Comparison of ENCODE assay signal across 8 cellular contexts in genomic region chr19:2455481-2456300, GRCh38. TPM values are rescaled to one million over a fixed set of nuclear protein-coding genes. Genes with fewer than 3 reads are reported as not detected.
DNase-seq lines count a peak whose midpoint lies in the region; ATAC-seq and TF ChIP-seq lines count a peak whose summit lies in the region.

No MANE protein-coding gene starts in this region.

- H3K9me3 ChIP-seq in endocrine pancreas (ENCODE audit: control insufficient read depth, low read length) (no peaks in the 10 kb centered on the region), upper lobe of right lung (no peaks in the 10 kb centered on the region)

- peaks cover 17% of the 10 kb centered on the region for H3K36me3 Mint-ChIP-seq in activated CD4-positive, alpha-beta T cell treated with anti-CD3 and anti-CD28 coated beads, Interleukin-2, amount 10 ng/mL, durations not matched to agents 7 days and 5 days (ENCODE audit: low read depth)
- H3K36me3 Mint-ChIP-seq in naive thymus-derived CD8-positive, alpha-beta T cell: peaks cover 0 to 1% (median 0%) of the 10 kb centered on the region in 3 donors

- no peak for TF ChIP-seq CTCF in upper lobe of right lung (IDR thresholded peaks at IDR 0.05)

- H3K27me3 ChIP-seq in ACC112 (ENCODE audit: insufficient read depth, low read length) (no peaks in the 10 kb centered on the region), endocrine pancreas (ENCODE audit: control insufficient read depth, insufficient read depth, low read length) (no peaks in the 10 kb centered on the region), upper lobe of right lung (no peaks in the 10 kb centered on the region)

- no peaks in the 10 kb centered on the region for H3K36me3 ChIP-seq in ACC112 (ENCODE audit: insufficient read depth, low read length)
- no peaks in the 10 kb centered on the region for H3K36me3 ChIP-seq in endocrine pancreas (ENCODE audit: control insufficient read depth, insufficient read depth, low read length)
- H3K36me3 ChIP-seq in upper lobe of right lung: no peaks in the 10 kb centered on the region

- peak overlapping the region; percentile 92 for H3K27ac Mint-ChIP-seq in activated CD4-positive, alpha-beta T cell treated with anti-CD3 and anti-CD28 coated beads, Interleukin-2, amount 10 ng/mL, durations not matched to agents 7 days and 5 days
- peak overlapping the region; percentile 13 to 92 (median 83) for H3K27ac Mint-ChIP-seq in naive thymus-derived CD8-positive, alpha-beta T cell

- peak; percentile 48 for DNase-seq in activated CD4-positive, alpha-beta T cell treated with anti-CD3 and anti-CD28 coated beads, Interleukin-2, amount 10 ng/mL, durations not matched to agents 7 days and 5 days
- peak in 8 of 10 donors; percentile 8 to 56 (median 34) for DNase-seq in naive thymus-derived CD8-positive, alpha-beta T cell
- DNase-seq in upper lobe of right lung (peak; percentile 74), kidney tubule cell (ENCODE audit: low spot score) (no peak)

- peaks cover 26% of the 10 kb centered on the region for H3K4me1 Mint-ChIP-seq in activated CD4-positive, alpha-beta T cell treated with anti-CD3 and anti-CD28 coated beads, Interleukin-2, amount 10 ng/mL, durations not matched to agents 7 days and 5 days
- peaks cover 10 to 25% (median 12%) of the 10 kb centered on the region in 4 donors for H3K4me1 Mint-ChIP-seq in naive thymus-derived CD8-positive, alpha-beta T cell

- H3K27ac ChIP-seq in ACC112 (ENCODE audit: low read depth, low read length) (peak overlapping the region; percentile 26; the same call in 1 of the 2 replicates), upper lobe of right lung (peak overlapping the region; percentile 58)

- peak overlapping the region; percentile 65 for H3K9ac ChIP-seq in endocrine pancreas (ENCODE audit: control insufficient read depth, insufficient read depth, low read length)

- H3K4me3 Mint-ChIP-seq in activated CD4-positive, alpha-beta T cell treated with anti-CD3 and anti-CD28 coated beads, Interleukin-2, amount 10 ng/mL, durations not matched to agents 7 days and 5 days: peak overlapping the region; percentile 82
- peak overlapping the region; percentile 69 to 91 (median 79) for H3K4me3 Mint-ChIP-seq in naive thymus-derived CD8-positive, alpha-beta T cell

- H3K4me3 ChIP-seq in ACC112 (ENCODE audit: low read depth, low read length): peak overlapping the region; percentile 95
- no peak overlapping the region for H3K4me3 ChIP-seq in endocrine pancreas (ENCODE audit: control insufficient read depth, insufficient read depth, low read length)
- peak overlapping the region; percentile 87 for H3K4me3 ChIP-seq in upper lobe of right lung

- H3K27me3 Mint-ChIP-seq in activated CD4-positive, alpha-beta T cell treated with anti-CD3 and anti-CD28 coated beads, Interleukin-2, amount 10 ng/mL, durations not matched to agents 7 days and 5 days: no peaks in the 10 kb centered on the region
- H3K27me3 Mint-ChIP-seq in naive thymus-derived CD8-positive, alpha-beta T cell: peaks cover 0 to 4% (median 0%) of the 10 kb centered on the region in 5 donors

- CTCF ChIA-PET in activated CD4-positive, alpha-beta T cell treated with anti-CD3 and anti-CD28 coated beads, Interleukin-2, amount 10 ng/mL, durations not matched to agents 7 days and 5 days (lab: Charles Lee): interaction anchor here (0.6 to 1.9 kb wide), 5 partner anchors 25 to 181 kb away, joined by 3 to 7 read pairs (median 3); no protein-coding TSS in a partner anchor

- intact Hi-C loops in upper lobe of right lung (cut with DNase I): no loop called here

- H3K4me1 ChIP-seq in ACC112 (ENCODE audit: control insufficient read depth, insufficient read depth, low read length, unreplicated experiment): peaks cover 7% of the 10 kb centered on the region
- H3K4me1 ChIP-seq in endocrine pancreas (ENCODE audit: control insufficient read depth, insufficient read depth, low read length): no peaks in the 10 kb centered on the region
- H3K4me1 ChIP-seq in upper lobe of right lung: peaks cover 6% of the 10 kb centered on the region

- peak; percentile 42 for ATAC-seq in GM18907 (IDR thresholded peaks at IDR 0.05; ENCODE audit: unreplicated experiment)
- peak; percentile 15 for ATAC-seq in HG03558 (IDR thresholded peaks at IDR 0.05; ENCODE audit: extremely low read depth, unreplicated experiment)
- ATAC-seq in naive thymus-derived CD8-positive, alpha-beta T cell: peak; percentile 32 to 40
- peak; percentile 24 for ATAC-seq in upper lobe of right lung

- H3K79me2 ChIP-seq in ACC112 (ENCODE audit: control insufficient read depth, insufficient read depth, low read length, unreplicated experiment): peaks cover 50% of the 10 kb centered on the region

- POLR2A ChIA-PET in activated CD4-positive, alpha-beta T cell treated with anti-CD3 and anti-CD28 coated beads, Interleukin-2, amount 10 ng/mL, durations not matched to agents 7 days and 5 days (lab: Charles Lee): interaction anchor here (1.4 kb wide), 1 partner anchor 21 kb away, joined by 12 read pairs; the partner anchor contains the start of gene GADD45B
- POLR2A ChIA-PET in naive thymus-derived CD8-positive, alpha-beta T cell (lab: Charles Lee): interaction anchor here (0.5 to 5.3 kb wide), 8 partner anchors 9 to 174 kb away, joined by 3 to 51 read pairs (median 4); partner anchors contain the start of genes GADD45B and TIMM13

- no peaks in the 10 kb centered on the region for H3K9me3 Mint-ChIP-seq in activated CD4-positive, alpha-beta T cell treated with anti-CD3 and anti-CD28 coated beads, Interleukin-2, amount 10 ng/mL, durations not matched to agents 7 days and 5 days
- H3K9me3 Mint-ChIP-seq in naive thymus-derived CD8-positive, alpha-beta T cell: no peaks in the 10 kb centered on the region

- no peak overlapping the region for H2AFZ ChIP-seq in ACC112 (ENCODE audit: low read length, unreplicated experiment)

RNA-seq across cellular contexts. Expression of gene LMNB2, which starts 1.1 kb away (rescaled TPM):
- 100 to 1,000 TPM; 101 to 113 TPM for total RNA-seq in activated CD4-positive, alpha-beta T cell treated with anti-CD3 and anti-CD28 coated beads, Interleukin-2, amount 10 ng/mL, durations not matched to agents 7 days and 5 days
- 10 to 100 TPM; 17.3 to 19.6 TPM for total RNA-seq in naive thymus-derived CD8-positive, alpha-beta T cell
- polyA plus RNA-seq in naive thymus-derived CD8-positive, alpha-beta T cell: 10 to 100 TPM in 1 of 3 donors, 1 to 10 TPM in 2; 5.4 to 10.5 (median 7.4) TPM
- total RNA-seq in upper lobe of right lung: 22.0 TPM

RNA-seq across cellular contexts. Expression of gene GADD45B, which starts 20.2 kb away (rescaled TPM):
- total RNA-seq in activated CD4-positive, alpha-beta T cell treated with anti-CD3 and anti-CD28 coated beads, Interleukin-2, amount 10 ng/mL, durations not matched to agents 7 days and 5 days: 10 to 100 TPM; 31.2 to 39.2 TPM
- total RNA-seq in naive thymus-derived CD8-positive, alpha-beta T cell: 100 to 1,000 TPM; 108 to 115 TPM
- polyA plus RNA-seq in naive thymus-derived CD8-positive, alpha-beta T cell: 10 to 100 TPM; 41.0 to 57.3 (median 43.8) TPM
- 91.2 TPM for total RNA-seq in upper lobe of right lung

RNA-seq across cellular contexts. Expression of gene TIMM13, which starts 28.3 kb away (rescaled TPM):
- total RNA-seq in activated CD4-positive, alpha-beta T cell treated with anti-CD3 and anti-CD28 coated beads, Interleukin-2, amount 10 ng/mL, durations not matched to agents 7 days and 5 days: 10 to 100 TPM; 49.0 to 66.4 TPM
- 10 to 100 TPM; 33.6 to 38.3 TPM for total RNA-seq in naive thymus-derived CD8-positive, alpha-beta T cell
- 10 to 100 TPM; 74.4 to 92.2 (median 83.0) TPM for polyA plus RNA-seq in naive thymus-derived CD8-positive, alpha-beta T cell
- 61.0 TPM for total RNA-seq in upper lobe of right lung
